Comparison of ENCODE assay signal across 8 cellular contexts in the genomic region with DNA sequence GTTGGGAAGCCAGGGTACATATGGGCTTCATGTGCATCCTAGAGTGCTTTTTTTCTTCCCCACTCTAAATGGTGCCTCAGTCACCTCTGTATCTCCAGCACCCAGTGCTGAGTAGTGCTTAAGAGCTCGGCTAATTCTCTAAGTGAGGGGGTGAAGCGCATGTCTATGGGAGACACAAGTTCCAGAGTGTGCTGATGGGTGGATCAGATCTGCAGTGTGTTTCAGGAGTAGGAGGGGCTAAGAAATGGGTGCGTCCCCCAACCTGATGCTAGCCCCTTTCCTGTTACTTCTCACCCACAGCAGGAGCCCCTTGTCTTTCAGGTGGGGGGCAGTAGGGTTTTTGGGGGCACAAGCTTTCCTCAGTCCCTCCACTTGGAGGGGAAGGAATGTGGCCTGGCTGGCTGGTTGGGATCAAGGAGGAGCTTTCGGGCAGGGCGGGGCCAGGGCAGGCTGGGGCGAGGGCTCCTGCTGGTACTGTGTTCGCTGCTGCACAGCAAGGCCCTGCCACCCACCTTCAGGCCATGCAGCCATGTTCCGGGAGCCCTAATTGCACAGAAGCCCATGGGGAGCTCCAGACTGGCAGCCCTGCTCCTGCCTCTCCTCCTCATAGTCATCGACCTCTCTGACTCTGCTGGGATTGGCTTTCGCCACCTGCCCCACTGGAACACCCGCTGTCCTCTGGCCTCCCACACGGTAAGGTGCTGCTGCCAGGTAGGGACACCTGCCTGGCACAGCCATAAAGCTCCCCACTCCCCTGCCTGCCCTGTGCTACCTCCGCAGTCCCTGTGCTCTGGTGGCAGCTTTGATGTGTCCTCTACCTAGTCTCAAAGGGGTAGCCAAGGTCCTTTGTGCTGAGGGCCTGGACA. TPM values are rescaled to one million over a fixed set of nuclear protein-coding genes. Genes with fewer than 3 reads are reported as not detected.
DNase-seq lines count a peak whose midpoint lies in the region; ATAC-seq, FAIRE-seq and TF ChIP-seq lines count a peak whose summit lies in the region.

A gene with protein sequence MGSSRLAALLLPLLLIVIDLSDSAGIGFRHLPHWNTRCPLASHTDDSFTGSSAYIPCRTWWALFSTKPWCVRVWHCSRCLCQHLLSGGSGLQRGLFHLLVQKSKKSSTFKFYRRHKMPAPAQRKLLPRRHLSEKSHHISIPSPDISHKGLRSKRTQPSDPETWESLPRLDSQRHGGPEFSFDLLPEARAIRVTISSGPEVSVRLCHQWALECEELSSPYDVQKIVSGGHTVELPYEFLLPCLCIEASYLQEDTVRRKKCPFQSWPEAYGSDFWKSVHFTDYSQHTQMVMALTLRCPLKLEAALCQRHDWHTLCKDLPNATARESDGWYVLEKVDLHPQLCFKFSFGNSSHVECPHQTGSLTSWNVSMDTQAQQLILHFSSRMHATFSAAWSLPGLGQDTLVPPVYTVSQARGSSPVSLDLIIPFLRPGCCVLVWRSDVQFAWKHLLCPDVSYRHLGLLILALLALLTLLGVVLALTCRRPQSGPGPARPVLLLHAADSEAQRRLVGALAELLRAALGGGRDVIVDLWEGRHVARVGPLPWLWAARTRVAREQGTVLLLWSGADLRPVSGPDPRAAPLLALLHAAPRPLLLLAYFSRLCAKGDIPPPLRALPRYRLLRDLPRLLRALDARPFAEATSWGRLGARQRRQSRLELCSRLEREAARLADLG (plus strand): TSS at position 477 of the 866 bp plus-strand sequence. CDS start 85 bp downstream, at position 562.

- H3K27ac Mint-ChIP-seq in central memory CD8-positive, alpha-beta T cell (ENCODE audit: low read depth), result no peak within 1 kb of the TSS
- H3K27ac Mint-ChIP-seq in mesothelial cell of epicardium (peak within 1 kb of the TSS; percentile 90), glutamatergic neuron (ENCODE audit: unreplicated experiment) (no peak within 1 kb of the TSS)

- no peaks in the 10 kb centered on the region for H3K36me3 ChIP-seq in HUES64 (ENCODE audit: insufficient read depth, low read length)

- FAIRE-seq in A549 (lab: Jason Lieb, UNC), result no peak

- H3K27ac ChIP-seq in A549, result peak within 1 kb of the TSS in 1 of 2 experiments; percentile 67; a peak in 3 of 6 replicates
- H3K27ac ChIP-seq in HUES64 (ENCODE audit: low read depth, low read length), result no peak within 1 kb of the TSS; the same call in 1 of the 2 replicates

- TF ChIP-seq CTCF in A549 (IDR thresholded peaks at IDR 0.05) (no peak), mesothelial cell of epicardium (IDR thresholded peaks at IDR 0.05; ENCODE audit: unreplicated experiment) (no peak), glutamatergic neuron (IDR thresholded peaks at IDR 0.05; ENCODE audit: partially characterized antibody, unreplicated experiment) (no peak)

- CTCF ChIA-PET in A549 (lab: Yijun Ruan, JAX), result interaction anchor here (1.0 to 3.9 kb wide), 9 partner anchors 10 to 54 kb away, joined by 3 to 18 read pairs (median 5); a partner anchor contains a TSS

- no peak for TF ChIP-seq EP300 in A549 (IDR thresholded peaks at IDR 0.05)

- H3K9ac ChIP-seq in HUES64 (ENCODE audit: low read depth, low read length), result no peak within 1 kb of the TSS

- WGBS in A549 (ENCODE audit: missing lambda C conversion rate), result 84% methylated on average over 10 of the region's 13 CpGs
- 61% methylated on average over 13 of the region's 13 CpGs for WGBS in HUES64

- TF ChIP-seq POLR2A in A549 (IDR thresholded peaks at IDR 0.05; ENCODE audit: low read length), result no peak

- H3K4me3 Mint-ChIP-seq in central memory CD8-positive, alpha-beta T cell, result peak within 1 kb of the TSS; percentile 7
- H3K4me3 Mint-ChIP-seq in mesothelial cell of epicardium, result peak within 1 kb of the TSS; percentile 71
- no peak within 1 kb of the TSS for H3K4me3 Mint-ChIP-seq in glutamatergic neuron (ENCODE audit: unreplicated experiment)

- POLR2A ChIA-PET in A549 (lab: Yijun Ruan, JAX), result interaction anchor here (0.5 to 0.9 kb wide), 2 partner anchors 9 to 12 kb away, joined by 3 read pairs; no protein-coding TSS in a partner anchor

- peaks cover 2% of the 10 kb centered on the region for H3K36me3 Mint-ChIP-seq in central memory CD8-positive, alpha-beta T cell (ENCODE audit: insufficient read depth)
- H3K36me3 Mint-ChIP-seq in mesothelial cell of epicardium (peaks cover under 1% of the 10 kb centered on the region), glutamatergic neuron (ENCODE audit: unreplicated experiment) (no peaks in the 10 kb centered on the region)

- no peaks in the 10 kb centered on the region for H3K9me3 Mint-ChIP-seq in central memory CD8-positive, alpha-beta T cell
- H3K9me3 Mint-ChIP-seq in mesothelial cell of epicardium (no peaks in the 10 kb centered on the region), glutamatergic neuron (ENCODE audit: unreplicated experiment) (no peaks in the 10 kb centered on the region)

- H3K4me2 ChIP-seq in A549, result peak within 1 kb of the TSS; percentile 29; the same call in 2 of the 3 replicates

- H3K9me3 ChIP-seq in A549, result no peaks in the 10 kb centered on the region
- no peaks in the 10 kb centered on the region for H3K9me3 ChIP-seq in HUES64 (ENCODE audit: insufficient read depth, low read depth, low read length)

- DNase-seq in A549 (ENCODE audit: low read depth in 1 of 2, low spot score in 1 of 2) (no peak), mesothelial cell of epicardium (ENCODE audit: low spot score in 2 of 2, unreplicated experiment in 2 of 2) (peak in 1 of 2 experiments; percentile 48), amniotic stem cell (lab: John Stamatoyannopoulos, UW) (no peak), SHP77 (lab: John Stamatoyannopoulos, UW) (no peak), glutamatergic neuron (no peak)
- no peak for DNase-seq in central memory CD8-positive, alpha-beta T cell (ENCODE audit: low spot score in 2 of 2)

- H3K4me1 Mint-ChIP-seq in central memory CD8-positive, alpha-beta T cell, result peaks cover 27% of the 10 kb centered on the region
- H3K4me1 Mint-ChIP-seq in mesothelial cell of epicardium (peaks cover 43% of the 10 kb centered on the region), glutamatergic neuron (ENCODE audit: low read depth, unreplicated experiment) (peaks cover 2% of the 10 kb centered on the region)

- ATAC-seq in A549, result peak; percentile 20 to 33; a peak in 3 of 6 replicates
- ATAC-seq in central memory CD8-positive, alpha-beta T cell (replicated peaks; ENCODE audit: extremely low read depth, poor library complexity, severe bottlenecking), result no peak
- ATAC-seq in GM21423 (IDR thresholded peaks at IDR 0.05; ENCODE audit: unreplicated experiment), result no peak

- H3K27me3 ChIP-seq in HUES64 (ENCODE audit: insufficient read depth, low read length), result no peaks in the 10 kb centered on the region

- peaks cover 33% of the 10 kb centered on the region for H3K4me1 ChIP-seq in A549
- H3K4me1 ChIP-seq in HUES64 (ENCODE audit: insufficient read depth, low read length), result peaks cover 16% of the 10 kb centered on the region

- no peaks in the 10 kb centered on the region for H3K27me3 Mint-ChIP-seq in central memory CD8-positive, alpha-beta T cell
- H3K27me3 Mint-ChIP-seq in mesothelial cell of epicardium (ENCODE audit: low read depth) (no peaks in the 10 kb centered on the region), glutamatergic neuron (ENCODE audit: unreplicated experiment) (peaks cover 5% of the 10 kb centered on the region)

- H3K4me3 ChIP-seq in A549 (no peak within 1 kb of the TSS), HUES64 (ENCODE audit: low read length) (peak within 1 kb of the TSS; percentile 24)

- no peak for TF ChIP-seq RAD21 in A549 (conservative IDR thresholded peaks at IDR 0.05 in 1 of 2, IDR thresholded peaks at IDR 0.05 in 1 of 2)

TF ChIP-seq in A549, 52 proteins besides CTCF, POLR2A, EP300 and RAD21:
- TF ChIP-seq NFE2L2 (conservative IDR thresholded peaks at IDR 0.05; ENCODE audit: low read length) (no peak), NPAS2 (CRISPR knock-in tag; IDR thresholded peaks at IDR 0.05; ENCODE audit: borderline replicate concordance) (no peak), ZFP36 (IDR thresholded peaks at IDR 0.05; ENCODE audit: borderline replicate concordance, partially characterized antibody) (no peak), ZC3H11A (IDR thresholded peaks at IDR 0.05) (no peak), EHMT2 (IDR thresholded peaks at IDR 0.05; ENCODE audit: low read depth) (no peak), SREBF2 (IDR thresholded peaks at IDR 0.05) (no peak)
- TF ChIP-seq, protein P1, sequence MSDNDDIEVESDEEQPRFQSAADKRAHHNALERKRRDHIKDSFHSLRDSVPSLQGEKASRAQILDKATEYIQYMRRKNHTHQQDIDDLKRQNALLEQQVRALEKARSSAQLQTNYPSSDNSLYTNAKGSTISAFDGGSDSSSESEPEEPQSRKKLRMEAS (IDR thresholded peaks at IDR 0.05), result no peak

RNA-seq across cellular contexts. Expression of the gene that starts here (rescaled TPM):
- polyA plus RNA-seq in A549 (2011; rRNA removed) (0.53 and 0.60 TPM in 2 replicates), A549 (2017; fragmentation: RNase III; extraction: RNeasy Plus Mini Kit Qiagen cat#74134 plus additional on column Dnase treatment) (0.44 to 0.67 TPM (median 0.47 TPM) in 3 replicates)
- 0.65 and 0.79 TPM in 2 replicates for polyA plus RNA-seq in A549 (2012; cell fraction: cytosol; rRNA removed)
- polyA plus RNA-seq in A549 (2012; cell fraction: nucleus; rRNA removed), result 3.4 and 3.7 TPM in 2 replicates
- polyA minus RNA-seq in A549 (2011; rRNA and poly(A)+ RNA removed), result 0.92 and 1.3 TPM in 2 replicates
- polyA plus RNA-seq in HUES64 (2013, experiment 1 of 2), result 0.75 TPM
- 1.1 TPM for polyA plus RNA-seq in HUES64 (2013, experiment 2 of 2)
- total RNA-seq in mesothelial cell of epicardium (22.1 to 24.1 TPM (median 23.6 TPM) in 3 replicates), glutamatergic neuron (ENCODE audit: unreplicated experiment) (3.9 TPM)

Comparison
In these comparisons a context has a peak if more than half of its experiments do, and no peak if none do; other contexts are left out.
1. ATAC-seq: peak in A549 (2 of 2); none in central memory CD8-positive, alpha-beta T cell (single experiment) and GM21423 (single experiment).